In genomic region chr7:99143853-99144672, GRCh38 we compare ENCODE assay signal across 8 cellular contexts. TPM values are rescaled to one million over a fixed set of nuclear protein-coding genes. Genes with fewer than 3 reads are reported as not detected.
DNase-seq lines count a peak whose midpoint lies in the region; ATAC-seq and TF ChIP-seq lines count a peak whose summit lies in the region.

Gene SMURF1 (minus strand): TSS chr7:99144108. CDS start chr7:99143780, 328 bp downstream.

- H3K9ac ChIP-seq in liver (ENCODE audit: low read depth in 1 of 2, low read length in 2 of 2), result peak within 1 kb of the TSS; percentile 14 to 16

- H3K4me1 Mint-ChIP-seq in activated CD4-positive, alpha-beta T cell treated with anti-CD3 and anti-CD28 coated beads, Interleukin-2, amount 10 ng/mL, durations not matched to agents 7 days and 5 days, result peaks cover 38% of the 10 kb centered on the region

- H3K4me1 ChIP-seq in liver (ENCODE audit: control insufficient read depth in 4 of 4, insufficient read depth in 4 of 4, low read length in 3 of 4), result peaks cover 0 to 33% (median 23%) of the 10 kb centered on the region in 4 donors

- POLR2A ChIA-PET in activated CD4-positive, alpha-beta T cell treated with anti-CD3 and anti-CD28 coated beads, Interleukin-2, amount 10 ng/mL, durations not matched to agents 7 days and 5 days (lab: Charles Lee), result no interaction called here

- peaks cover 3% of the 10 kb centered on the region for H3K27me3 Mint-ChIP-seq in activated CD4-positive, alpha-beta T cell treated with anti-CD3 and anti-CD28 coated beads, Interleukin-2, amount 10 ng/mL, durations not matched to agents 7 days and 5 days

- H3K4me3 Mint-ChIP-seq in activated CD4-positive, alpha-beta T cell treated with anti-CD3 and anti-CD28 coated beads, Interleukin-2, amount 10 ng/mL, durations not matched to agents 7 days and 5 days, result peak within 1 kb of the TSS; percentile 83

- peaks cover 6% of the 10 kb centered on the region for H3K36me3 Mint-ChIP-seq in activated CD4-positive, alpha-beta T cell treated with anti-CD3 and anti-CD28 coated beads, Interleukin-2, amount 10 ng/mL, durations not matched to agents 7 days and 5 days (ENCODE audit: low read depth)

- no peaks in the 10 kb centered on the region for H3K36me3 ChIP-seq in liver (ENCODE audit: control insufficient read depth in 4 of 4, insufficient read depth in 3 of 4, low read depth in 1 of 4, low read length in 3 of 4)

- peak within 1 kb of the TSS; percentile 9 to 93 (median 91) for H3K4me3 ChIP-seq in liver (ENCODE audit: low read depth in 1 of 3, low read length in 3 of 3)

- no peaks in the 10 kb centered on the region for H3K27me3 ChIP-seq in liver (ENCODE audit: control insufficient read depth in 4 of 4, insufficient read depth in 4 of 4, low read length in 3 of 4)

- CTCF ChIA-PET in activated CD4-positive, alpha-beta T cell treated with anti-CD3 and anti-CD28 coated beads, Interleukin-2, amount 10 ng/mL, durations not matched to agents 7 days and 5 days (lab: Charles Lee), result interaction anchor here (0.7 kb wide), 1 partner anchor 266 kb away, joined by 3 read pairs; the partner anchor contains the start of gene TRRAP

- peak in 1 of 2 donors; percentile 45 for TF ChIP-seq RAD21 in liver (IDR thresholded peaks at IDR 0.05)

- ATAC-seq in GM18499 (IDR thresholded peaks at IDR 0.05; ENCODE audit: insufficient read depth, unreplicated experiment), result peak; percentile 39
- peak; percentile 69 for ATAC-seq in HG02938 (IDR thresholded peaks at IDR 0.05; ENCODE audit: unreplicated experiment)

- peak within 1 kb of the TSS; percentile 87 for H3K27ac Mint-ChIP-seq in activated CD4-positive, alpha-beta T cell treated with anti-CD3 and anti-CD28 coated beads, Interleukin-2, amount 10 ng/mL, durations not matched to agents 7 days and 5 days

- H3K27ac ChIP-seq in 22Rv1 (peak within 1 kb of the TSS; percentile 95), liver (ENCODE audit: low read depth in 1 of 2, low read length in 2 of 2) (peak within 1 kb of the TSS; percentile 94 to 96)

- no peaks in the 10 kb centered on the region for H3K9me3 ChIP-seq in liver (ENCODE audit: control insufficient read depth in 4 of 4, low read length in 3 of 4)

- 2% methylated on average over 94 of the region's 94 CpGs for WGBS in liver

- no peak for TF ChIP-seq CTCF in 22Rv1 (IDR thresholded peaks at IDR 0.05)
- no peak for TF ChIP-seq CTCF in liver (IDR thresholded peaks at IDR 0.05; ENCODE audit: low read depth, low read length, missing input control)

- no peaks in the 10 kb centered on the region for H3K9me3 Mint-ChIP-seq in activated CD4-positive, alpha-beta T cell treated with anti-CD3 and anti-CD28 coated beads, Interleukin-2, amount 10 ng/mL, durations not matched to agents 7 days and 5 days

- peak; percentile 35 for DNase-seq in NCI-H2196 treated with DMSO at 0.1 percent for 48 hours (lab: John Stamatoyannopoulos, UW; ENCODE audit: unreplicated experiment)
- DNase-seq in activated CD4-positive, alpha-beta T cell treated with anti-CD3 and anti-CD28 coated beads, Interleukin-2, amount 10 ng/mL, durations not matched to agents 7 days and 5 days, result peak; percentile 68
- DNase-seq in dermis blood vessel endothelial cell, result peak; percentile 79
- peak; percentile 61 to 74 for DNase-seq in stimulated activated CD4-positive, alpha-beta T cell treated with anti-CD3 and anti-CD28 coated beads, Interleukin-2, amount 100 ng/mL, for 48 hours

TF ChIP-seq in liver, 16 proteins besides CTCF, POLR2A, EP300 and RAD21:
- no peak for TF ChIP-seq JUND (IDR thresholded peaks at IDR 0.05)
- TF ChIP-seq, protein P1, sequence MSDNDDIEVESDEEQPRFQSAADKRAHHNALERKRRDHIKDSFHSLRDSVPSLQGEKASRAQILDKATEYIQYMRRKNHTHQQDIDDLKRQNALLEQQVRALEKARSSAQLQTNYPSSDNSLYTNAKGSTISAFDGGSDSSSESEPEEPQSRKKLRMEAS (IDR thresholded peaks at IDR 0.05), result no peak
- TF ChIP-seq FOXA2 (IDR thresholded peaks at IDR 0.05), result no peak
- no peak for TF ChIP-seq ATF3 (IDR thresholded peaks at IDR 0.05)
- no peak for TF ChIP-seq NR2F2 (IDR thresholded peaks at IDR 0.05)
- TF ChIP-seq HNF4G (IDR thresholded peaks at IDR 0.05), result no peak
- TF ChIP-seq SP1 (IDR thresholded peaks at IDR 0.05), result no peak
- no peak for TF ChIP-seq ZBTB33 (IDR thresholded peaks at IDR 0.05)
- no peak for TF ChIP-seq YY1 (IDR thresholded peaks at IDR 0.05)
- no peak for TF ChIP-seq FOXA1 (IDR thresholded peaks at IDR 0.05)

RNA-seq across cellular contexts. Expression of gene SMURF1, which starts in this region (rescaled TPM):
- total RNA-seq in activated CD4-positive, alpha-beta T cell treated with anti-CD3 and anti-CD28 coated beads, Interleukin-2, amount 10 ng/mL, durations not matched to agents 7 days and 5 days, result 10 to 100 TPM; 12.6 to 14.2 TPM
- total RNA-seq in dermis blood vessel endothelial cell, result 18.9 and 21.6 TPM in 2 replicates
- total RNA-seq in liver, result 10 to 100 TPM in 1 of 2 donors, 1 to 10 TPM in 1; 6.2 to 16.8 TPM
- 1 to 10 TPM; 2.9 to 5.6 TPM for polyA plus RNA-seq in liver

Comparison
In these comparisons a context has a peak if more than half of its experiments do, and no peak if none do; other contexts are left out.
1. Peak in every context shown above with its lines: DNase-seq, ATAC-seq, H3K4me3 ChIP-seq and H3K27ac ChIP-seq.